In the genomic region with DNA sequence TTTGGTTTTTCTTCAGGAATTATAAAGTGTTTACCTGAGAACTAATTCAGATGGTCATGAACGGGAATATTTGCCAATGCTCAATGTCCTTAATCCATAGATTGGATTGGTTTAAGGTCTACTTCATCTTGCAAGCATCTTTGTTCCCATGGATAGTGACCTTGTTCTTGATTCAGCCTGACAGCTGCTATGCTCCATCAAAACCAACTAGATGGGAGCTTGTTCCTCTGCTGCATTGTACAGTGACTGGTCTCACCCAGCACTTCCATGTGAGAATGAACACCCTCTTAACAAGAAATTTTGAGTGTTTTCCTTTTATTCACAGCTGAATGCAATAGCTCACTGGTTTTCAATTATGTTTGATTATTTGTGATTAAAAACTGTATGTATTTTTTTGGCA, we compare ENCODE assay signal across 25 cellular contexts.
"Had no signal": no experiment of that assay in that cellular context is flagged by ENCODE, and none has a peak within 500 bp of the region (broad histone marks: within the 10 kb centered on the region; RNA-seq: fewer than 3 reads in every experiment).

No MANE protein-coding gene starts in this region.

- H3K27me3 ChIP-seq: colonic mucosa, esophagus squamous epithelium, gastrocnemius medialis, heart right ventricle, left lung had no signal

- DNase-seq: colonic mucosa; cortex of kidney; effector CD8-positive, alpha-beta T cell; effector memory CD8-positive, alpha-beta T cell; endodermal cell; erythroblast; esophagus squamous epithelium; foreskin fibroblast; foreskin melanocyte; gastrocnemius medialis; glutamatergic neuron; head of caudate nucleus; heart right ventricle; hippocampal formation; left cardiac atrium; left lung; left ventricle myocardium superior; lower lobe of right lung; mesendoderm; midbrain; naive B cell had no signal

- H3K4me1 ChIP-seq: colonic mucosa, esophagus squamous epithelium, gastrocnemius medialis, left lung, lower lobe of right lung had no signal

- H3K27me3 Mint-ChIP-seq: dendritic cell treated with granulocyte-macrophage colony-stimulating factor and Interleukin-4, amounts not matched to agents 40 ng/mL and 50 ng/mL, for 4 days; effector memory CD8-positive, alpha-beta T cell; naive B cell had no signal

- H3K36me3 Mint-ChIP-seq: naive B cell had no signal

- H3K27ac ChIP-seq: colonic mucosa, epithelial cell of prostate, esophagus squamous epithelium, gastrocnemius medialis, heart right ventricle, left lung, lower lobe of right lung had no signal

- H3K4me3 ChIP-seq: colonic mucosa, esophagus squamous epithelium, gastrocnemius medialis, heart right ventricle, left lung, lower lobe of right lung had no signal

- H3K4me3 Mint-ChIP-seq: dendritic cell treated with granulocyte-macrophage colony-stimulating factor and Interleukin-4, amounts not matched to agents 40 ng/mL and 50 ng/mL, for 4 days; effector memory CD8-positive, alpha-beta T cell; endodermal cell; naive B cell had no signal

- H3K36me3 ChIP-seq: colonic mucosa, esophagus squamous epithelium, gastrocnemius medialis, heart right ventricle, left lung, lower lobe of right lung had no signal

- H3K4me1 Mint-ChIP-seq: endodermal cell, naive B cell had no signal

- H3K9me3 Mint-ChIP-seq: dendritic cell treated with granulocyte-macrophage colony-stimulating factor and Interleukin-4, amounts not matched to agents 40 ng/mL and 50 ng/mL, for 4 days; effector memory CD8-positive, alpha-beta T cell; endodermal cell; naive B cell had no signal

- ATAC-seq: effector memory CD8-positive, alpha-beta T cell; esophagus mucosa; gastrocnemius medialis; heart right ventricle; left cardiac atrium; left lung; left ventricle myocardium superior; lower lobe of right lung had no signal

- H3K9me3 ChIP-seq: colonic mucosa, esophagus squamous epithelium, gastrocnemius medialis, heart right ventricle, left lung, lower lobe of right lung had no signal

- H3K27ac Mint-ChIP-seq: dendritic cell treated with granulocyte-macrophage colony-stimulating factor and Interleukin-4, amounts not matched to agents 40 ng/mL and 50 ng/mL, for 4 days; effector memory CD8-positive, alpha-beta T cell; endodermal cell; naive B cell had no signal

- FAIRE-seq: keratinocyte had no signal
